Comparison of ENCODE assay signal across 34 cellular contexts in the genomic region with DNA sequence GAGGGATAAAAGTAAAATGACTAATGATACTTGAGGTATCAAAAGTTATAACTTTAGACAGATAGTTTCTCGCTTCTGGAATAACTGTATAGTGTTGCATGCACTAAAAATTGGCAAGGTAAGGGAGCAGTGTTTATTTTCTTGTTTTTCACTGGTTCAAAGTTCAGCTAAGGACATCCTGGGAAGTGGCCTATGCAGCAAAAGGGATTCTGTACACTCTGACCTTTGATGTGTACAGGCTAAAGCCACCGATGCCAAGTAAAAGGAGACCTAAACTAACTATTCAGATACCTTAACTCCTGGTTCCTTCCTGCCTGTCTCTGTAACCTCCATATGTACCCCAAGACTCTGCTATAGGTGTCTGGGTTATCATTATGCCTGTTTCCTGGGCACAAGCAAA. TPM values are rescaled to one million over a fixed set of nuclear protein-coding genes. Genes with fewer than 3 reads are reported as not detected.
A peak's percentile ranks its signal among the peaks of the same experiment; 100 is the strongest.
DNase-seq lines count a peak whose midpoint lies in the region; ATAC-seq, FAIRE-seq and TF ChIP-seq lines count a peak whose summit lies in the region.
"Had no signal": no experiment of that assay in that cellular context is flagged by ENCODE, and none has a peak within 500 bp of the region (broad histone marks: within the 10 kb centered on the region; RNA-seq: fewer than 3 reads in every experiment).

No MANE protein-coding gene starts in this region.

- H2AK5ac ChIP-seq in H1 (ENCODE audit: low read depth, low read length): peak overlapping the region; percentile 87; the same call in 1 of the 2 replicates

- H3K4me3 ChIP-seq in H1 (ENCODE audit: extremely low read depth in 1 of 4, insufficient read depth in 2 of 4, low read depth in 3 of 4, low read length in 4 of 4) (no peak overlapping the region), iPS-20b (ENCODE audit: low read length) (no peak overlapping the region), gastrocnemius medialis (peak overlapping the region in 3 of 4 donors; percentile 17 to 53 (median 53))
- H3K4me3 ChIP-seq: GM12878, GM23248, K562, PC-9 had no signal

- ATAC-seq in Right ventricle myocardium superior (ENCODE audit: poor library complexity) (peak; percentile 23), left cardiac atrium (no peak), gastrocnemius medialis (no peak), HG03378 (IDR thresholded peaks at IDR 0.05; ENCODE audit: unreplicated experiment) (no peak), HG02798 (IDR thresholded peaks at IDR 0.05; ENCODE audit: poor library complexity, unreplicated experiment) (no peak)
- ATAC-seq: GM12878, HCT116, K562 had no signal

- H3K23me2 ChIP-seq in H1 (ENCODE audit: low read depth, low read length): peaks cover 2% of the 10 kb centered on the region; the same call in 1 of the 2 replicates

- H3K9ac ChIP-seq in H1 (replicated peaks in 1 of 4; ENCODE audit: extremely low read depth in 1 of 4, low read depth in 3 of 4, low read length in 3 of 4): no peak overlapping the region
- H3K9ac ChIP-seq in iPS-20b (ENCODE audit: low read depth, low read length): peak overlapping the region; percentile 14; the same call in 1 of the 2 replicates
- H3K9ac ChIP-seq: GM23248 had no signal

- CTCF ChIA-PET in H1 (lab: Charles Lee; ENCODE audit: partially characterized antibody): interaction anchor here (1.0 to 2.3 kb wide), 3 partner anchors 10 to 140 kb away, joined by 3 to 10 read pairs (median 5); no protein-coding TSS in a partner anchor

- peak overlapping the region; percentile 27 for H3K4ac ChIP-seq in H1 (replicated peaks; ENCODE audit: insufficient read length, low read depth, low read length)

- H4K20me1 ChIP-seq in H1 (replicated peaks in 1 of 2; ENCODE audit: control insufficient read depth in 1 of 2, insufficient read depth in 2 of 2, low read length in 2 of 2): no peaks in the 10 kb centered on the region

- TF ChIP-seq POLR2A in H1 (IDR thresholded peaks at IDR 0.05; ENCODE audit: control extremely low read depth in 1 of 2, low read depth in 2 of 2, low read length in 2 of 2): no peak
- no peak for TF ChIP-seq POLR2A in gastrocnemius medialis (IDR thresholded peaks at IDR 0.05)

- in situ Hi-C loops in gastrocnemius medialis (cut with MboI; ENCODE audit: low sequenced_read_pairs in 4 of 4): no loop called here

- H4K5ac ChIP-seq in H1 (ENCODE audit: insufficient read length, low read depth, low read length): no peak overlapping the region

- no peak overlapping the region for H3K27ac ChIP-seq in H1 (ENCODE audit: low read depth, low read length)
- H3K27ac ChIP-seq in iPS-20b (ENCODE audit: low read length): peak overlapping the region; percentile 17
- peak overlapping the region; percentile 87 to 95 (median 94) for H3K27ac ChIP-seq in gastrocnemius medialis
- H3K27ac ChIP-seq: 22Rv1, GM23248, PC-9 had no signal

- TF ChIP-seq CTCF in H1 (IDR thresholded peaks at IDR 0.05; ENCODE audit: control extremely low read depth in 1 of 3, insufficient read depth in 1 of 3, low read depth in 1 of 3, low read length in 3 of 3) (no peak), gastrocnemius medialis (IDR thresholded peaks at IDR 0.05 in 4 of 5, conservative IDR thresholded peaks at IDR 0.05 in 1 of 5) (no peak)

- H4K91ac ChIP-seq in H1 (replicated peaks; ENCODE audit: insufficient read length, low read length): peak overlapping the region; percentile 92

- no peak overlapping the region for H4K8ac ChIP-seq in H1 (ENCODE audit: extremely low read depth, insufficient read depth, low read length)

- no peak overlapping the region for H3K23ac ChIP-seq in H1 (ENCODE audit: insufficient read length)

- intact Hi-C loops in Right ventricle myocardium superior (cut with DNase I) (no loop called here), left cardiac atrium (cut with DNase I) (loop anchor here in 1 of 2 donors (5.0 kb wide), 1 partner anchor 52 kb away; no protein-coding TSS in a partner anchor), gastrocnemius medialis (cut with DNase I; ENCODE audit: low total_unique reads) (loop anchor here (5.0 to 10.0 kb wide), 2 partner anchors 152 to 1200 kb away; partner anchors contain the start of genes GOLGB1, HSPBAP1 and SLC49A4)

- H2BK12ac ChIP-seq in H1 (ENCODE audit: low read depth, low read length): peak overlapping the region; percentile 91

- no peak for TF ChIP-seq RAD21 in H1 (IDR thresholded peaks at IDR 0.05 in 1 of 2, conservative IDR thresholded peaks at IDR 0.05 in 1 of 2; ENCODE audit: low read depth in 2 of 2, low read length in 2 of 2)

- peak overlapping the region; percentile 94 for H2BK120ac ChIP-seq in H1 (replicated peaks; ENCODE audit: low read depth, low read length)

- H2BK20ac ChIP-seq in H1 (ENCODE audit: low read length): peak overlapping the region; percentile 28; the same call in 1 of the 2 replicates

- H3K4me1 ChIP-seq in H1 (replicated peaks in 1 of 4; ENCODE audit: control insufficient read depth in 3 of 4, insufficient read depth in 4 of 4, low read length in 3 of 4): peaks cover 5 to 22% (median 11%) of the 10 kb centered on the region in 4 experiments; a peak in 6 of 7 replicates
- peaks cover 23% of the 10 kb centered on the region for H3K4me1 ChIP-seq in iPS-20b (ENCODE audit: insufficient read depth, low read length)
- peaks cover 40 to 52% of the 10 kb centered on the region in 2 donors for H3K4me1 ChIP-seq in gastrocnemius medialis
- H3K4me1 ChIP-seq: BE2C had no signal

- TF ChIP-seq EP300 in H1 (IDR thresholded peaks at IDR 0.05; ENCODE audit: borderline replicate concordance in 1 of 2, low read depth in 2 of 2, low read length in 2 of 2): no peak

- no peak for DNase-seq in Right ventricle myocardium superior
- no peak for DNase-seq in left cardiac atrium
- DNase-seq in H1 (ENCODE audit: low read depth in 1 of 2, low spot score in 2 of 2): no peak
- no peak for DNase-seq in gastrocnemius medialis
- DNase-seq in GM19238 (ENCODE audit: insufficient read length, low spot score): no peak
- DNase-seq: BE2C; CD8-positive, alpha-beta memory T cell; DMS 273 treated with DMSO at 0.1 percent for 48 hours; DMS79; EL; GDM1; GM23248; Kasumi-1; MV-4-11; NCI-H1105 treated with DMSO at 0.1 percent for 48 hours; NCI-H146; NCI-H1930; NCI-H446 treated with DMSO at 0.1 percent for 48 hours; NCI-H526; NK-92 treated with Interleukin-12 subunit alpha and Interleukin-12 subunit beta, amount 100 ng/mL, for 24 hours; PC-9; SHP77 had no signal

- H3K4me2 ChIP-seq in H1 (ENCODE audit: insufficient read depth in 1 of 2, low read depth in 2 of 2, low read length in 2 of 2): no peak overlapping the region
- H3K4me2 ChIP-seq: PC-9 had no signal

- no peak for FAIRE-seq in H1 (lab: Jason Lieb, UNC)
- FAIRE-seq: GM12878, K562 had no signal

- H3K14ac ChIP-seq in H1 (ENCODE audit: insufficient read length): peak overlapping the region; percentile 16

- H3K27me3 ChIP-seq in H1 (replicated peaks in 1 of 4; ENCODE audit: control insufficient read depth in 3 of 4, extremely low read depth in 1 of 4, insufficient read depth in 3 of 4, low read length in 3 of 4) (no peaks in the 10 kb centered on the region), iPS-20b (ENCODE audit: insufficient read depth, low read length) (no peaks in the 10 kb centered on the region), gastrocnemius medialis (no peaks in the 10 kb centered on the region)

- H3K79me1 ChIP-seq in H1 (ENCODE audit: low read depth, low read length): no peaks in the 10 kb centered on the region

- POLR2A ChIA-PET in H1 (lab: Charles Lee; ENCODE audit: partially characterized antibody): interaction anchor here (0.9 to 3.1 kb wide), 2 partner anchors 10 to 14 kb away, joined by 3 to 18 read pairs; no protein-coding TSS in a partner anchor

- H3K36me3 ChIP-seq in H1 (ENCODE audit: control insufficient read depth in 2 of 4, insufficient read depth in 4 of 4, low read length in 3 of 4) (no peaks in the 10 kb centered on the region), iPS-20b (ENCODE audit: insufficient read depth, low read depth, low read length) (no peaks in the 10 kb centered on the region), gastrocnemius medialis (no peaks in the 10 kb centered on the region)
- H3K36me3 ChIP-seq: BE2C had no signal

- H3K79me2 ChIP-seq in H1 (ENCODE audit: control insufficient read depth in 1 of 2, insufficient read depth in 2 of 2, low read length in 2 of 2): no peaks in the 10 kb centered on the region

- no peak overlapping the region for H2BK15ac ChIP-seq in H1 (ENCODE audit: low read length)

- 83% methylated on average over 2 of the region's 2 CpGs; no CpG with 5 or more reads in 1 of the 2 experiments for WGBS in H1 (ENCODE audit: extremely low coverage in 1 of 2, insufficient coverage in 1 of 2, insufficient read length in 1 of 2, insufficient replicate concordance in 2 of 2, low coverage in 1 of 2, low lambda C conversion rate in 2 of 2, missing lambda C conversion rate in 1 of 2), 2 experiments

- H3K9me3 ChIP-seq in H1 (ENCODE audit: insufficient read depth in 2 of 2, low read depth in 1 of 2, low read length in 1 of 2): no peaks in the 10 kb centered on the region
- no peaks in the 10 kb centered on the region for H3K9me3 ChIP-seq in iPS-20b (ENCODE audit: insufficient read depth, low read depth, low read length)
- H3K9me3 ChIP-seq in gastrocnemius medialis: no peaks in the 10 kb centered on the region
- H3K9me3 ChIP-seq: BE2C had no signal

- H3K56ac ChIP-seq in H1 (replicated peaks; ENCODE audit: insufficient read length, low read depth, low read length): no peak overlapping the region

- H2AFZ ChIP-seq in H1 (ENCODE audit: low read length): no peak overlapping the region
- H2AFZ ChIP-seq: GM23248, PC-9 had no signal

- no peak overlapping the region for H2BK5ac ChIP-seq in H1 (ENCODE audit: low read depth, low read length)

- peak overlapping the region; percentile 57 for H3K18ac ChIP-seq in H1 (ENCODE audit: extremely low read depth, low read length)

RNA-seq across cellular contexts. Expression of gene FBXO40, which starts 1.7 kb away (rescaled TPM):
- total RNA-seq in Right ventricle myocardium superior (207 TPM), left cardiac atrium (100 to 1,000 TPM; 116 to 146 TPM), gastrocnemius medialis (10 to 100 TPM in 3 of 4 donors, 1 to 10 TPM in 1; 7.2 to 40.8 (median 28.7) TPM)
- 0.06 TPM in 1 of 2 replicates, not detected in the other for total RNA-seq in H1 (2021; fragmentation: NEBNext Ultra II Directional; extraction: Animal tissue kit (Norgen Biotek cat#: 25700))
- 0.03 and 0.05 TPM in 2 replicates for polyA plus RNA-seq in H1 (2011; rRNA removed)
- polyA plus RNA-seq in H1 (2011; cell fraction: cytosol; rRNA removed): 0.04 TPM
- 0.07 TPM for polyA plus RNA-seq in H1 (2011; cell fraction: nucleus; rRNA removed)
- polyA plus RNA-seq in H1 (2012, experiment 1 of 2): 0.03 to 0.05 TPM (median 0.05 TPM) in 3 of 4 replicates, not detected in the other
- polyA plus RNA-seq in H1 (2012, experiment 2 of 2): not detected
- 0.02 TPM for polyA plus RNA-seq in H1 (2013, experiment 1 of 2)
- polyA plus RNA-seq in H1 (2013, experiment 2 of 2): 0.04 TPM
- 0.22 and 0.25 TPM in 2 replicates for polyA minus RNA-seq in H1 (2011; rRNA and poly(A)+ RNA removed)
- not detected for polyA minus RNA-seq in H1 (2011; cell fraction: cytosol; rRNA and poly(A)+ RNA removed)
- polyA minus RNA-seq in H1 (2011; cell fraction: nucleus; rRNA and poly(A)+ RNA removed): not detected
- total RNA-seq: CD8-positive, alpha-beta memory T cell; GM12878; GM23248; M059J; PC-9 had no signal
- polyA plus RNA-seq: CD14-positive monocyte; CD8-positive, alpha-beta memory T cell; GM23248 had no signal

RNA-seq across cellular contexts. Expression of gene ARGFX, which starts 27.1 kb away (rescaled TPM):
- not detected for total RNA-seq in Right ventricle myocardium superior
- not detected for total RNA-seq in left cardiac atrium
- total RNA-seq in H1 (2021; fragmentation: NEBNext Ultra II Directional; extraction: Animal tissue kit (Norgen Biotek cat#: 25700)): not detected in 2 replicates
- not detected in 2 replicates for polyA plus RNA-seq in H1 (2011; rRNA removed)
- not detected for polyA plus RNA-seq in H1 (2011; cell fraction: cytosol; rRNA removed)
- not detected for polyA plus RNA-seq in H1 (2011; cell fraction: nucleus; rRNA removed)
- not detected in 4 replicates for polyA plus RNA-seq in H1 (2012, experiment 1 of 2)
- not detected for polyA plus RNA-seq in H1 (2012, experiment 2 of 2)
- polyA plus RNA-seq in H1 (2013, experiment 1 of 2): not detected
- polyA plus RNA-seq in H1 (2013, experiment 2 of 2): not detected
- polyA minus RNA-seq in H1 (2011; rRNA and poly(A)+ RNA removed): 0.25 TPM in 1 of 2 replicates, not detected in the other
- not detected for polyA minus RNA-seq in H1 (2011; cell fraction: cytosol; rRNA and poly(A)+ RNA removed)
- not detected for polyA minus RNA-seq in H1 (2011; cell fraction: nucleus; rRNA and poly(A)+ RNA removed)
- total RNA-seq in gastrocnemius medialis: not detected
- total RNA-seq: CD8-positive, alpha-beta memory T cell; GM12878; GM23248; HT1080; K562; M059J; PC-9; RPMI7951; SK-MEL-5 had no signal
- polyA plus RNA-seq: CD14-positive monocyte; CD8-positive, alpha-beta memory T cell; GM12878; GM23248; K562 had no signal

RNA-seq across cellular contexts. Expression of gene POLQ, which starts 49.1 kb away (rescaled TPM):
- total RNA-seq in Right ventricle myocardium superior (0.43 TPM), left cardiac atrium (under 1 TPM; 0.77 to 0.79 TPM), gastrocnemius medialis (under 1 TPM in 3 of 4 donors, not detected in 1; 0.07 to 0.24 (median 0.18) TPM)
- 15.3 and 16.1 TPM in 2 replicates for total RNA-seq in H1 (2021; fragmentation: NEBNext Ultra II Directional; extraction: Animal tissue kit (Norgen Biotek cat#: 25700))
- polyA plus RNA-seq in H1 (2011; rRNA removed): 2.5 and 3.6 TPM in 2 replicates
- polyA plus RNA-seq in H1 (2011; cell fraction: cytosol; rRNA removed): 5.1 TPM
- polyA plus RNA-seq in H1 (2011; cell fraction: nucleus; rRNA removed): 5.7 TPM
- polyA plus RNA-seq in H1 (2012, experiment 1 of 2): 7.4 to 11.7 TPM (median 9.7 TPM) in 4 replicates
- 0.29 TPM for polyA plus RNA-seq in H1 (2012, experiment 2 of 2)
- polyA plus RNA-seq in H1 (2013, experiment 1 of 2): 6.4 TPM
- polyA plus RNA-seq in H1 (2013, experiment 2 of 2): 5.6 TPM
- polyA minus RNA-seq in H1 (2011; rRNA and poly(A)+ RNA removed): 15.4 and 20.9 TPM in 2 replicates
- polyA minus RNA-seq in H1 (2011; cell fraction: cytosol; rRNA and poly(A)+ RNA removed): 17.8 TPM
- 39.4 TPM for polyA minus RNA-seq in H1 (2011; cell fraction: nucleus; rRNA and poly(A)+ RNA removed)

Comparison
In these comparisons a context has a peak if more than half of its experiments do, and no peak if none do; other contexts are left out.
1. H3K4me3 ChIP-seq: peak in gastrocnemius medialis (3 of 4); none in H1 (0 of 4) and iPS-20b (single experiment).